ENCODE assay signal across 8 cellular contexts in the genomic region with DNA sequence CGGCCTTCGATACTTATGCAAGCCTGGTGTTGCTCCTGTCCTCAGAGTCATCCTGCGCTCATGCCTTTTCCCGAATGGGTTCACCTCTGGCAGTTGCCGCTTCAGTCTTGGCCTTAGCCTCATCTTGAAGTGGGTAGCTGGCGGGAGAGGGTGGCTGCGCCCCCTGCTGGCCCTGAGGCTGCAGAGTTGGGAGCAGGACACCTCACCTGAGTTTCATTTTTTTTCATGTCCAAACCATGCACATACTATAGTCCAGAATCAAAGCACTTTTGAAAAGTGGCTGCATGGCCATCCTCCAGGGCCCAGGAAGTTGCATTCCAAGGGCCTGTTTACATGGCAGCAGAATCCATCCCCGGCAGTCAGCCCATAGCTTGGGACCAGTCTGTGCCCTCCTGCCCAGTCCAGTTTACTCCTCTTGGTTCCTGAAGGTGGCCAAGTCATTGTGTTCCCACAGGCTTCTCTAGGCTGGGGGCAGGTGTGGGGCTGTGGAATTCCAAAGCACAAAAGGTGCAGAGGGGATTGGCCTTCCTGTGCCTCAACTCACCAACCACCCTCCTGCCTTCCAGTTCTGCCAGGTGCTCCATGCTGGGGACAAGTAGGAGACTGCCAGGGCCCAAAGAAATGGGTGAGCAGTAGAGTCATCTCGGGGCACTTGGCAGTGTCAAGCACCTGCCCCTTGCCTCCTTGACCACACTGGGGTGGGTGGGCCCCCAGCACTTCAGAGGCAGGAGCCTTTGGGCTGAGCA. TPM values are rescaled to one million over a fixed set of nuclear protein-coding genes. Genes with fewer than 3 reads are reported as not detected.
DNase-seq lines count a peak whose midpoint lies in the region; ATAC-seq lines count a peak whose summit lies in the region.

No MANE protein-coding gene starts in this region.

- DNase-seq in C1 segment of cervical spinal cord (lab: John Stamatoyannopoulos, UW) (peak in 11 of 14 donors; percentile 7 to 55 (median 35)), HCEC 1CT (peak; percentile 55), NCI-H226 (peak; percentile 53), left colon (peak; percentile 78 to 89)
- DNase-seq in activated CD4-positive, CD25-positive, alpha-beta regulatory T cell treated with anti-CD3 and anti-CD28 coated beads, Interleukin-2, amount 50 U/mL, for 72 hours = peak; percentile 77
- DNase-seq in central memory CD4-positive, alpha-beta T cell = peak; percentile 64
- peak; percentile 68 to 73 for DNase-seq in stimulated activated CD4-positive, alpha-beta T cell treated with anti-CD3 and anti-CD28 coated beads, Interleukin-2, amount 100 ng/mL, for 48 hours

- ATAC-seq in left colon = peak; percentile 75
- ATAC-seq in GM19035 (IDR thresholded peaks at IDR 0.05; ENCODE audit: unreplicated experiment) = no peak

- intact Hi-C loops in left colon (cut with DNase I, micrococcal nuclease) = loop anchor here (2.0 to 10.0 kb wide), 3 partner anchors 58 to 248 kb away; no protein-coding TSS in a partner anchor

RNA-seq across cellular contexts. Expression of gene YARS1, which starts 44.0 kb away (rescaled TPM):
- total RNA-seq in left colon = 10 to 100 TPM; 41.7 to 88.3 TPM

RNA-seq across cellular contexts. Expression of gene S100PBP, which starts 44.3 kb away (rescaled TPM):
- total RNA-seq in left colon = 10 to 100 TPM; 29.1 to 29.5 TPM
